ENCODE assay signal across 17 cellular contexts in genomic region chr15:63370764-63371163, GRCh38. TPM values are rescaled to one million over a fixed set of nuclear protein-coding genes. Genes with fewer than 3 reads are reported as not detected.
DNase-seq lines count a peak whose midpoint lies in the region; ATAC-seq, FAIRE-seq and TF ChIP-seq lines count a peak whose summit lies in the region.
"Had no signal": no experiment of that assay in that cellular context is flagged by ENCODE, and none has a peak within 500 bp of the region (broad histone marks: within the 10 kb centered on the region; RNA-seq: fewer than 3 reads in every experiment).

No MANE protein-coding gene starts in this region.

- no peak for ATAC-seq in GM18873 (IDR thresholded peaks at IDR 0.05; ENCODE audit: low FRiP score, unreplicated experiment)
- ATAC-seq: activated CD8-positive, alpha-beta memory T cell treated with anti-CD3 and anti-CD28 coated beads, Interleukin-2, amount 10 ng/mL, durations not matched to agents 7 days and 5 days; K562; natural killer cell had no signal

- no peaks in the 10 kb centered on the region for H4K20me1 ChIP-seq in keratinocyte (ENCODE audit: control insufficient read depth, extremely low read depth, insufficient read depth, low read length)

- H3K9ac ChIP-seq in keratinocyte (ENCODE audit: control insufficient read depth, extremely low read depth, insufficient read depth, low read length): no peak overlapping the region

- H3K4me1 ChIP-seq in keratinocyte (ENCODE audit: control insufficient read depth, extremely low read depth, insufficient read depth, low read length) (peaks cover 79% of the 10 kb centered on the region), vagina (peaks cover 78% of the 10 kb centered on the region)

- FAIRE-seq in keratinocyte (lab: Jason Lieb, UNC): no peak
- FAIRE-seq: GM18507 had no signal

- H3K27ac ChIP-seq in keratinocyte (ENCODE audit: control insufficient read depth, insufficient read depth, low read length) (peak overlapping the region; percentile 96), vagina (peak overlapping the region; percentile 92)
- H3K27ac ChIP-seq: prostate gland had no signal

- peaks cover 7% of the 10 kb centered on the region for H3K79me2 ChIP-seq in keratinocyte (ENCODE audit: control insufficient read depth, insufficient read depth, low read length)

- POLR2A ChIA-PET in GM10248 (lab: Yijun Ruan, JAX): no interaction called here

- CTCF ChIA-PET in GM10248 (lab: Yijun Ruan, JAX): no interaction called here

- intact Hi-C loops in vagina (cut with DNase I): no loop called here

- dilution Hi-C loops in keratinocyte (cut with MboI; ENCODE audit: extremely low pct_ligation_motif_present, low sequenced_read_pairs): no loop called here

- no peak for TF ChIP-seq CTCF in keratinocyte (optimal IDR thresholded peaks at IDR 0.05 in 1 of 3, IDR thresholded peaks at IDR 0.05 in 1 of 3, conservative IDR thresholded peaks at IDR 0.05 in 1 of 3; ENCODE audit: extremely low read depth in 1 of 3, insufficient read depth in 2 of 3, low read length in 3 of 3)
- no peak for TF ChIP-seq CTCF in vagina (IDR thresholded peaks at IDR 0.05)
- TF ChIP-seq CTCF in GM10248 (IDR thresholded peaks at IDR 0.05; ENCODE audit: control extremely low read depth, extremely low read depth, low read depth, missing control alignments): no peak

- no peak overlapping the region for H3K4me2 ChIP-seq in keratinocyte (ENCODE audit: control insufficient read depth, extremely low read depth, insufficient read depth, low read depth, low read length)

- H3K36me3 ChIP-seq in keratinocyte (ENCODE audit: control insufficient read depth in 2 of 2, extremely low read depth in 1 of 2, insufficient read depth in 2 of 2, low read length in 2 of 2): peaks cover 16 to 24% of the 10 kb centered on the region in 2 experiments
- no peaks in the 10 kb centered on the region for H3K36me3 ChIP-seq in vagina
- H3K36me3 ChIP-seq: prostate gland had no signal

- H3K4me3 ChIP-seq in keratinocyte (ENCODE audit: control insufficient read depth in 2 of 3, extremely low read depth in 1 of 3, insufficient read depth in 2 of 3, low read depth in 1 of 3, low read length in 3 of 3): no peak overlapping the region
- no peak overlapping the region for H3K4me3 ChIP-seq in vagina
- H3K4me3 ChIP-seq: K562, prostate gland had no signal

- H3K9me3 ChIP-seq in keratinocyte (ENCODE audit: control insufficient read depth, low read depth, low read length) (no peaks in the 10 kb centered on the region), vagina (no peaks in the 10 kb centered on the region)
- H3K9me3 ChIP-seq: prostate gland had no signal

- H3K27me3 ChIP-seq in keratinocyte (ENCODE audit: control insufficient read depth, extremely low read depth, insufficient read depth, low read length) (no peaks in the 10 kb centered on the region), vagina (no peaks in the 10 kb centered on the region)

- TF ChIP-seq POLR2A in vagina (IDR thresholded peaks at IDR 0.05): no peak

- H2AFZ ChIP-seq in keratinocyte (ENCODE audit: control insufficient read depth, low read length): no peak overlapping the region

- no peaks in the 10 kb centered on the region for H3K9me1 ChIP-seq in keratinocyte (ENCODE audit: control insufficient read depth, extremely low read depth, insufficient read depth, low read length)

- peak; percentile 26 for DNase-seq in NCI-H2171 treated with DMSO at 0.1 percent for 48 hours (lab: John Stamatoyannopoulos, UW)
- DNase-seq in NCI-H2171 (lab: John Stamatoyannopoulos, UW): no peak
- DNase-seq in NCI-H69 (lab: John Stamatoyannopoulos, UW): peak; percentile 29
- no peak for DNase-seq in keratinocyte (ENCODE audit: low read depth, low spot score)
- no peak for DNase-seq in vagina (ENCODE audit: extremely low spot score in 2 of 2)
- DNase-seq in COLO668 (lab: John Stamatoyannopoulos, UW; ENCODE audit: unreplicated experiment): no peak
- DNase-seq in GM10248 (ENCODE audit: extremely low spot score): no peak
- DNase-seq: activated CD4-positive, CD25-positive, alpha-beta regulatory T cell; activated CD8-positive, alpha-beta memory T cell treated with anti-CD3 and anti-CD28 coated beads, Interleukin-2, amount 10 ng/mL, durations not matched to agents 7 days and 5 days; activated gamma-delta T cell treated with Interleukin-2 at 50 U/mL for 16 hours; natural killer cell; NCI-H2227 treated with DMSO at 0.1 percent for 48 hours had no signal

RNA-seq across cellular contexts. Expression of gene CA12, which starts 10.9 kb away (rescaled TPM):
- 101 to 220 TPM (median 158 TPM) in 3 replicates for polyA plus RNA-seq in keratinocyte
- 45.2 TPM for polyA plus RNA-seq in keratinocyte (2011; ENCODE audit: low read depth)
- polyA plus RNA-seq in keratinocyte (2011; cell fraction: cytosol; rRNA removed): 52.6 and 62.1 TPM in 2 replicates
- polyA plus RNA-seq in keratinocyte (2011; cell fraction: nucleus; rRNA removed): 202 and 203 TPM in 2 replicates
- polyA plus RNA-seq in keratinocyte (2012; ENCODE audit: low replicate concordance): 78.2 and 80.9 TPM in 2 replicates
- 71.9 to 160 TPM (median 122 TPM) in 3 replicates for polyA minus RNA-seq in keratinocyte
- polyA minus RNA-seq in keratinocyte (2011; cell fraction: cytosol; rRNA and poly(A)+ RNA removed): 91.3 TPM
- 234 and 311 TPM in 2 replicates for polyA minus RNA-seq in keratinocyte (2011; cell fraction: nucleus; rRNA and poly(A)+ RNA removed)
- total RNA-seq in vagina: 89.6 TPM
- total RNA-seq: natural killer cell; T-helper 2 cell treated with Interferon-gamma antibody and Interleukin-4, amounts not matched to agents 100 ng/mL and 5 ng/mL, for 36 hours had no signal

Comparison
In these comparisons a context has a peak if more than half of its experiments do, and no peak if none do; other contexts are left out.
1. DNase-seq: peak in NCI-H2171 treated with DMSO at 0.1 percent for 48 hours (single experiment) and NCI-H69 (single experiment); none in NCI-H2171 (single experiment), keratinocyte (single experiment), vagina (0 of 2), COLO668 (single experiment) and GM10248 (single experiment).